ENCODE assay signal across 26 cellular contexts in genomic region chr16:86241681-86242080, GRCh38.
"Had no signal": no experiment of that assay in that cellular context is flagged by ENCODE, and none has a peak within 500 bp of the region (broad histone marks: within the 10 kb centered on the region; RNA-seq: fewer than 3 reads in every experiment).

No MANE protein-coding gene starts in this region.

- H3K27ac ChIP-seq: adrenal gland, ascending aorta, gastroesophageal sphincter, neutrophil, ovary, prostate gland, suprapubic skin, tibial artery had no signal

- H3K27me3 ChIP-seq: ascending aorta, gastroesophageal sphincter, ovary, vagina had no signal

- H3K27ac Mint-ChIP-seq: activated naive CD4-positive, alpha-beta T cell treated with anti-CD3 and anti-CD28 coated beads for 36 hours; activated naive CD8-positive, alpha-beta T cell treated with anti-CD3 and anti-CD28 coated beads for 36 hours; activated T-helper 1 cell treated with anti-CD3 and anti-CD28 coated beads, Interleukin-12 subunit alpha, Interleukin-12 subunit beta, Interleukin-2, Interleukin-4 antibody, amounts not matched to agents 30 ng/mL and 10 ng/mL and 1 ng/mL, durations not matched to agents 14 hours and 24 hours and 36 hours; effector memory CD8-positive, alpha-beta T cell; naive B cell; nephron progenitor cell; stimulated activated naive B cell treated with anti-CD40 and anti-IgM and Interleukin-4, amounts not matched to agents 10 μg/mL and 1 μg/mL and 100 μg/mL, for 72 hours had no signal

- ATAC-seq: effector memory CD8-positive, alpha-beta T cell; lower lobe of right lung; stimulated activated naive B cell treated with anti-CD40 and anti-IgM and Interleukin-4, amounts not matched to agents 10 μg/mL and 1 μg/mL and 100 μg/mL, for 72 hours had no signal

- H3K4me1 Mint-ChIP-seq: activated naive CD8-positive, alpha-beta T cell treated with anti-CD3 and anti-CD28 coated beads for 36 hours; brain; stimulated activated naive B cell treated with anti-CD40 and anti-IgM and Interleukin-4, amounts not matched to agents 10 μg/mL and 1 μg/mL and 100 μg/mL, for 72 hours had no signal

- H3K4me3 Mint-ChIP-seq: activated naive CD4-positive, alpha-beta T cell treated with anti-CD3 and anti-CD28 coated beads for 36 hours; activated naive CD8-positive, alpha-beta T cell treated with anti-CD3 and anti-CD28 coated beads for 36 hours; activated T-helper 1 cell treated with anti-CD3 and anti-CD28 coated beads, Interleukin-12 subunit alpha, Interleukin-12 subunit beta, Interleukin-2, Interleukin-4 antibody, amounts not matched to agents 30 ng/mL and 10 ng/mL and 1 ng/mL, durations not matched to agents 14 hours and 24 hours and 36 hours; brain; effector memory CD8-positive, alpha-beta T cell; naive B cell; nephron progenitor cell; stimulated activated naive B cell treated with anti-CD40 and anti-IgM and Interleukin-4, amounts not matched to agents 10 μg/mL and 1 μg/mL and 100 μg/mL, for 72 hours had no signal

- H3K36me3 ChIP-seq: adrenal gland, ascending aorta, gastroesophageal sphincter, lower lobe of right lung, neutrophil, ovary, prostate gland, suprapubic skin, tibial artery, vagina had no signal

- DNase-seq: activated CD4-positive, alpha-beta T cell treated with anti-CD3 and anti-CD28 coated beads for 1 hour; activated effector memory CD4-positive, alpha-beta T cell treated with anti-CD3 and anti-CD28 coated beads, Interleukin-2, amount 50 U/mL, for 16 hours; activated naive CD4-positive, alpha-beta T cell treated with anti-CD3 and anti-CD28 coated beads for 36 hours; activated naive CD8-positive, alpha-beta T cell treated with anti-CD3 and anti-CD28 coated beads for 36 hours; activated T-cell treated with anti-CD3 and anti-CD28 coated beads for 4 hours; cortex of kidney; effector memory CD8-positive, alpha-beta T cell; hippocampal formation; lower lobe of right lung; naive B cell; nephron progenitor cell; ovary; retina; stimulated activated CD4-positive, alpha-beta T cell treated with anti-CD3 and anti-CD28 coated beads, Interleukin-15, amount 100 ng/mL, for 24 hours; stimulated activated naive B cell treated with anti-CD40 and anti-IgM and Interleukin-4, amounts not matched to agents 10 μg/mL and 1 μg/mL and 100 μg/mL, for 72 hours; T-helper 2 cell; tibial artery had no signal

- H3K4me1 ChIP-seq: adrenal gland, ascending aorta, prostate gland, suprapubic skin, tibial artery, vagina had no signal

- H3K4me3 ChIP-seq: adrenal gland, ascending aorta, gastroesophageal sphincter, lower lobe of right lung, ovary, prostate gland, suprapubic skin, tibial artery, vagina had no signal

- H3K9me3 ChIP-seq: adrenal gland, ascending aorta, gastroesophageal sphincter, lower lobe of right lung, neutrophil, ovary, prostate gland, suprapubic skin, vagina had no signal

- H3K9me3 Mint-ChIP-seq: activated naive CD4-positive, alpha-beta T cell treated with anti-CD3 and anti-CD28 coated beads for 36 hours; activated naive CD8-positive, alpha-beta T cell treated with anti-CD3 and anti-CD28 coated beads for 36 hours; activated T-helper 1 cell treated with anti-CD3 and anti-CD28 coated beads, Interleukin-12 subunit alpha, Interleukin-12 subunit beta, Interleukin-2, Interleukin-4 antibody, amounts not matched to agents 30 ng/mL and 10 ng/mL and 1 ng/mL, durations not matched to agents 14 hours and 24 hours and 36 hours; effector memory CD8-positive, alpha-beta T cell had no signal

- H3K36me3 Mint-ChIP-seq: activated naive CD8-positive, alpha-beta T cell treated with anti-CD3 and anti-CD28 coated beads for 36 hours; brain; stimulated activated naive B cell treated with anti-CD40 and anti-IgM and Interleukin-4, amounts not matched to agents 10 μg/mL and 1 μg/mL and 100 μg/mL, for 72 hours had no signal
